In the genomic region with DNA sequence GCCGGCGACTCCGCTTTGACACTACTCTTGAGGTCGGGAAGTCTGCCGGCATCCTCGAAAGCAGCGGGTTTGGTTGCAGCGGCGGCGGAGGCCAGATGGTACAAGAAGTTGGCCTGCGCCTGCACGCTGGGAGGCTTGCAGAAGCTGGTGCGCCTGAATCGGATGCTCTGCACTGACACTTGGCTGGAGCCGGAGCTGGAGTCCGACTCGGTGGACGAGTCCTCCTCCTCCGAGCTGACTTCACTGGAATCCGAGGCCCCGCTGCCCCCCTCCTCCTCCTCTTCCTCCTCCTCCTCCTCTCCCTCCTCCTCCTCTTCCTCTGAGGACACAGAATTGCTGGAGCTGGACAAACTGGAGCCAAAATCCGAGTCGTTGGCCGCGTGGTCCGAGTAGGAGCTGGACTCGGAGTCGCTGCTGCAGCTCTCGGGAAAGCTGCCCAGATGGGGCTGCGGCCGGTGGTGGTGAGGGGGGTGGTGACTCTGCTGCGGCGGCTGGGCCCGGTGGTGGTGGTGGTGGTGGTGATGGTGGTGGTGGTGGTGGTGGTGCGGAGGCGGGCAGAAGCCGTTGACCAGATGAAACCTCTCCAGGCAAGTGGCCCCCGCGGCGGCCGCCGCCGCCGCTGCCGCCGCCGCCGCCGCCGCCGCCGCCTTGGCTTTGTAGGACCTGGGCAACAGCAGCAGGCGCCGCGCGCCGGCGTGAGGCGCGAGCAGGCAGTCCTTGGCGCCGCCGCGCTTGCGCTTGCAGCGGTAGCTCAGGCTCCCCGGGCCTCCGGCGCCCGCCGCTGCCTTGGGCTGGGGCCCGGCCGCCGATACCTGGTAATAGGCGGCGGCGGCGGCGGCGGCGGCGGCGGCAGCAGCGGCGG, we compare ENCODE assay signal across 1 cellular context.
TF ChIP-seq lines count a peak whose summit lies in the region.

No MANE protein-coding gene starts in this region.

TF ChIP-seq in WTC11, 78 proteins besides CTCF, POLR2A, EP300 and RAD21 (continued from another document):
- TF ChIP-seq HMGA2 (CRISPR knock-in tag; IDR thresholded peaks at IDR 0.05) (no peak), TCF7 (CRISPR knock-in tag; IDR thresholded peaks at IDR 0.05; ENCODE audit: low read depth) (no peak), MYBL2 (CRISPR knock-in tag; IDR thresholded peaks at IDR 0.05) (0 out of 2 replicates have a peak, but pooled peaks have one; percentile 26), NR2C2 (CRISPR knock-in tag; IDR thresholded peaks at IDR 0.05) (no peak), ZNF416 (CRISPR knock-in tag; IDR thresholded peaks at IDR 0.05) (0 out of 2 replicates have a peak, but pooled peaks have one; percentile 20), NFATC4 (CRISPR knock-in tag; IDR thresholded peaks at IDR 0.05) (no peak), CREM (CRISPR knock-in tag; IDR thresholded peaks at IDR 0.05) (no peak), NFE2L1 (CRISPR knock-in tag; IDR thresholded peaks at IDR 0.05) (no peak), ZNF263 (CRISPR knock-in tag; IDR thresholded peaks at IDR 0.05; ENCODE audit: low read depth) (peak; percentile 98), FOXJ3 (CRISPR knock-in tag; IDR thresholded peaks at IDR 0.05; ENCODE audit: borderline replicate concordance) (no peak), NR1H2 (CRISPR knock-in tag; IDR thresholded peaks at IDR 0.05) (no peak)
- TF ChIP-seq, protein P1, sequence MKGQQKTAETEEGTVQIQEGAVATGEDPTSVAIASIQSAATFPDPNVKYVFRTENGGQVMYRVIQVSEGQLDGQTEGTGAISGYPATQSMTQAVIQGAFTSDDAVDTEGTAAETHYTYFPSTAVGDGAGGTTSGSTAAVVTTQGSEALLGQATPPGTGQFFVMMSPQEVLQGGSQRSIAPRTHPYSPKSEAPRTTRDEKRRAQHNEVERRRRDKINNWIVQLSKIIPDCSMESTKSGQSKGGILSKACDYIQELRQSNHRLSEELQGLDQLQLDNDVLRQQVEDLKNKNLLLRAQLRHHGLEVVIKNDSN (CRISPR knock-in tag; IDR thresholded peaks at IDR 0.05) = no peak
- TF ChIP-seq, protein P2, sequence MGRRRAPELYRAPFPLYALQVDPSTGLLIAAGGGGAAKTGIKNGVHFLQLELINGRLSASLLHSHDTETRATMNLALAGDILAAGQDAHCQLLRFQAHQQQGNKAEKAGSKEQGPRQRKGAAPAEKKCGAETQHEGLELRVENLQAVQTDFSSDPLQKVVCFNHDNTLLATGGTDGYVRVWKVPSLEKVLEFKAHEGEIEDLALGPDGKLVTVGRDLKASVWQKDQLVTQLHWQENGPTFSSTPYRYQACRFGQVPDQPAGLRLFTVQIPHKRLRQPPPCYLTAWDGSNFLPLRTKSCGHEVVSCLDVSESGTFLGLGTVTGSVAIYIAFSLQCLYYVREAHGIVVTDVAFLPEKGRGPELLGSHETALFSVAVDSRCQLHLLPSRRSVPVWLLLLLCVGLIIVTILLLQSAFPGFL (CRISPR knock-in tag; IDR thresholded peaks at IDR 0.05; ENCODE audit: borderline replicate concordance) = no peak
- TF ChIP-seq, protein P3, sequence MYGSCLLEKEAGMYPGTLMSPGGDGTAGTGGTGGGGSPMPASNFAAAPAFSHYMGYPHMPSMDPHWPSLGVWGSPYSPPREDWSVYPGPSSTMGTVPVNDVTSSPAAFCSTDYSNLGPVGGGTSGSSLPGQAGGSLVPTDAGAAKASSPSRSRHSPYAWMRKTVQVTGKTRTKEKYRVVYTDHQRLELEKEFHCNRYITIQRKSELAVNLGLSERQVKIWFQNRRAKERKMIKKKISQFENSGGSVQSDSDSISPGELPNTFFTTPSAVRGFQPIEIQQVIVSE (CRISPR knock-in tag; IDR thresholded peaks at IDR 0.05; ENCODE audit: borderline replicate concordance) = no peak
TF ChIP-seq in WTC11: peak in this region for 4.
